Comparison of ENCODE assay signal across 8 cellular contexts in the genomic region with DNA sequence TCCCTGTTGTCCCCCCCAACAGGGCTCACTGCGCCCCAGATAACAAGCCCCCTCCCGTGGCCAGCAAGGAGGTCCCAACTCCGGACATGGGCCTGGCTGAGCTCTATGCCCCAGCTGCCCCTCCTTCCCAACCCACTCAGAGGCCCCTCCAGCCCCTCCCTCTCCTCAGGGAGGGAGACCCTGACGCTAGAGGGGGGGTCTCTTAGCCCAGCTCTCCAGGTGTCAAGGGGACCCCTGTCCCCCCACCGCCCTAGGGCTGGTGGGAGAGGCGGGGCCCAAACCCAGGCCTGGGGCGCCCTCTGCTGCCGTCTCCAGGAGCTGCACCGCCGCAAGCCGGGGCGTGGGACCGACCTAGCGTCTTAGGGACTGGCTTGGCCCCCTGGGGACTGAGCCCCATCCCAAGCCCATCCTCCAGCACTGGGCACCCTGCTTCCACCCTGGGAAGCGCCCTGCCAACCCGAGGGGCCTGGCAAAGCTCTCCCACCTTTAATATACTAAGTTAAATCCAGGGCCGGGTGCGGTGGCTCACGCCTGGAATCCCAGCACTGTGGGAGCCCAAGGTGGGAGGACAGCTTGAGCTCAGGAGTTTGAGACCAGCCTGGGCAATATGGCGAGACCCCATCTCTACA. TPM values are rescaled to one million over a fixed set of nuclear protein-coding genes. Genes with fewer than 3 reads are reported as not detected.
DNase-seq lines count a peak whose midpoint lies in the region; ATAC-seq and TF ChIP-seq lines count a peak whose summit lies in the region.

No MANE protein-coding gene starts in this region.

- peak; percentile 7 for DNase-seq in NCI-H2171 treated with DMSO at 0.1 percent for 48 hours (lab: John Stamatoyannopoulos, UW)
- no peak for DNase-seq in NCI-H2171 (lab: John Stamatoyannopoulos, UW)
- peak; percentile 90 for DNase-seq in activated effector memory CD4-positive, alpha-beta T cell treated with anti-CD3 and anti-CD28 coated beads, Interleukin-2, amount 50 U/mL, for 16 hours
- peak; percentile 81 for DNase-seq in Right ventricle myocardium superior
- peak; percentile 92 for DNase-seq in spleen

- 9 to 13% (median 10%) methylated on average over 14 to 20 of the region's 20 CpGs for WGBS in spleen, 5 donors

- ATAC-seq in Right ventricle myocardium superior (ENCODE audit: poor library complexity) (peak; percentile 78), HG03095 (IDR thresholded peaks at IDR 0.05; ENCODE audit: unreplicated experiment) (no peak), GM21381 (IDR thresholded peaks at IDR 0.05; ENCODE audit: unreplicated experiment) (no peak)

- TF ChIP-seq CTCF in spleen (IDR thresholded peaks at IDR 0.05 in 8 of 11, conservative IDR thresholded peaks at IDR 0.05 in 3 of 11) = peak; percentile 78 to 96 (median 91)

- H3K9me3 ChIP-seq in spleen = no peaks in the 10 kb centered on the region

- TF ChIP-seq POLR2A in spleen (IDR thresholded peaks at IDR 0.05) = no peak

- intact Hi-C loops in Right ventricle myocardium superior (cut with DNase I) (no loop called here), spleen (cut with DNase I; ENCODE audit: low total_unique reads) (no loop called here)

- peak overlapping the region in 1 of 8 donors; percentile 65 for H3K4me3 ChIP-seq in spleen

- peaks cover 10 to 26% (median 23%) of the 10 kb centered on the region in 6 donors for H3K4me1 ChIP-seq in spleen

- H3K27me3 ChIP-seq in spleen (replicated peaks in 1 of 7) = peaks cover 0 to 81% (median 55%) of the 10 kb centered on the region in 7 donors

- H3K36me3 ChIP-seq in spleen = no peaks in the 10 kb centered on the region

- no peak overlapping the region for H3K27ac ChIP-seq in spleen

TF ChIP-seq in PFSK-1, 5 proteins besides CTCF, POLR2A, EP300 and RAD21:
- peak; percentile 23 for TF ChIP-seq FOXP2 (optimal IDR thresholded peaks at IDR 0.05; ENCODE audit: borderline replicate concordance, extremely low read depth, extremely low read length, insufficient read depth)
- TF ChIP-seq, protein P1, sequence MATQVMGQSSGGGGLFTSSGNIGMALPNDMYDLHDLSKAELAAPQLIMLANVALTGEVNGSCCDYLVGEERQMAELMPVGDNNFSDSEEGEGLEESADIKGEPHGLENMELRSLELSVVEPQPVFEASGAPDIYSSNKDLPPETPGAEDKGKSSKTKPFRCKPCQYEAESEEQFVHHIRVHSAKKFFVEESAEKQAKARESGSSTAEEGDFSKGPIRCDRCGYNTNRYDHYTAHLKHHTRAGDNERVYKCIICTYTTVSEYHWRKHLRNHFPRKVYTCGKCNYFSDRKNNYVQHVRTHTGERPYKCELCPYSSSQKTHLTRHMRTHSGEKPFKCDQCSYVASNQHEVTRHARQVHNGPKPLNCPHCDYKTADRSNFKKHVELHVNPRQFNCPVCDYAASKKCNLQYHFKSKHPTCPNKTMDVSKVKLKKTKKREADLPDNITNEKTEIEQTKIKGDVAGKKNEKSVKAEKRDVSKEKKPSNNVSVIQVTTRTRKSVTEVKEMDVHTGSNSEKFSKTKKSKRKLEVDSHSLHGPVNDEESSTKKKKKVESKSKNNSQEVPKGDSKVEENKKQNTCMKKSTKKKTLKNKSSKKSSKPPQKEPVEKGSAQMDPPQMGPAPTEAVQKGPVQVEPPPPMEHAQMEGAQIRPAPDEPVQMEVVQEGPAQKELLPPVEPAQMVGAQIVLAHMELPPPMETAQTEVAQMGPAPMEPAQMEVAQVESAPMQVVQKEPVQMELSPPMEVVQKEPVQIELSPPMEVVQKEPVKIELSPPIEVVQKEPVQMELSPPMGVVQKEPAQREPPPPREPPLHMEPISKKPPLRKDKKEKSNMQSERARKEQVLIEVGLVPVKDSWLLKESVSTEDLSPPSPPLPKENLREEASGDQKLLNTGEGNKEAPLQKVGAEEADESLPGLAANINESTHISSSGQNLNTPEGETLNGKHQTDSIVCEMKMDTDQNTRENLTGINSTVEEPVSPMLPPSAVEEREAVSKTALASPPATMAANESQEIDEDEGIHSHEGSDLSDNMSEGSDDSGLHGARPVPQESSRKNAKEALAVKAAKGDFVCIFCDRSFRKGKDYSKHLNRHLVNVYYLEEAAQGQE (IDR thresholded peaks at IDR 0.05; ENCODE audit: insufficient read depth in 1 of 2, low read depth in 2 of 2, low read length in 2 of 2) = no peak
TF ChIP-seq in PFSK-1: peak in this region for 1.

RNA-seq across cellular contexts. Expression of gene GRIN3B, which starts 1.4 kb away (rescaled TPM):
- 0.58 TPM for polyA plus RNA-seq in PFSK-1 (2012; ENCODE audit: insufficient read length, low read depth)
- total RNA-seq in Right ventricle myocardium superior = not detected
- under 1 TPM in 2 of 7 donors, not detected in 5; 0.07 to 0.11 TPM for total RNA-seq in spleen
- polyA plus RNA-seq in spleen = not detected

RNA-seq across cellular contexts. Expression of gene WDR18, which starts 17.5 kb away (rescaled TPM):
- polyA plus RNA-seq in PFSK-1 (2012; ENCODE audit: insufficient read length, low read depth) = 196 TPM
- total RNA-seq in Right ventricle myocardium superior (18.6 TPM), spleen (10 to 100 TPM; 17.8 to 63.4 (median 28.2) TPM)
- 10 to 100 TPM; 57.6 to 96.0 (median 85.9) TPM for polyA plus RNA-seq in spleen

RNA-seq across cellular contexts. Expression of gene TMEM259, which starts 19.3 kb away (rescaled TPM):
- 226 TPM for polyA plus RNA-seq in PFSK-1 (2012; ENCODE audit: insufficient read length, low read depth)
- 109 TPM for total RNA-seq in Right ventricle myocardium superior
- 100 to 1,000 TPM; 187 to 275 (median 240) TPM for total RNA-seq in spleen
- 100 to 1,000 TPM; 172 to 560 (median 460) TPM for polyA plus RNA-seq in spleen

RNA-seq across cellular contexts. Expression of gene RNU6-2, which starts 19.7 kb away (rescaled TPM):
- not detected for polyA plus RNA-seq in PFSK-1 (2012; ENCODE audit: insufficient read length, low read depth)
- not detected for total RNA-seq in Right ventricle myocardium superior
- total RNA-seq in spleen = not detected
- polyA plus RNA-seq in spleen = not detected

RNA-seq across cellular contexts. Expression of gene CNN2, which starts 24.8 kb away (rescaled TPM):
- polyA plus RNA-seq in PFSK-1 (2012; ENCODE audit: insufficient read length, low read depth) = 109 TPM
- 69.8 TPM for total RNA-seq in Right ventricle myocardium superior
- 100 to 1,000 TPM; 102 to 296 (median 233) TPM for total RNA-seq in spleen
- 100 to 1,000 TPM; 126 to 147 (median 140) TPM for polyA plus RNA-seq in spleen
